8 cellular contexts compared by ENCODE assay signal in the genomic region with DNA sequence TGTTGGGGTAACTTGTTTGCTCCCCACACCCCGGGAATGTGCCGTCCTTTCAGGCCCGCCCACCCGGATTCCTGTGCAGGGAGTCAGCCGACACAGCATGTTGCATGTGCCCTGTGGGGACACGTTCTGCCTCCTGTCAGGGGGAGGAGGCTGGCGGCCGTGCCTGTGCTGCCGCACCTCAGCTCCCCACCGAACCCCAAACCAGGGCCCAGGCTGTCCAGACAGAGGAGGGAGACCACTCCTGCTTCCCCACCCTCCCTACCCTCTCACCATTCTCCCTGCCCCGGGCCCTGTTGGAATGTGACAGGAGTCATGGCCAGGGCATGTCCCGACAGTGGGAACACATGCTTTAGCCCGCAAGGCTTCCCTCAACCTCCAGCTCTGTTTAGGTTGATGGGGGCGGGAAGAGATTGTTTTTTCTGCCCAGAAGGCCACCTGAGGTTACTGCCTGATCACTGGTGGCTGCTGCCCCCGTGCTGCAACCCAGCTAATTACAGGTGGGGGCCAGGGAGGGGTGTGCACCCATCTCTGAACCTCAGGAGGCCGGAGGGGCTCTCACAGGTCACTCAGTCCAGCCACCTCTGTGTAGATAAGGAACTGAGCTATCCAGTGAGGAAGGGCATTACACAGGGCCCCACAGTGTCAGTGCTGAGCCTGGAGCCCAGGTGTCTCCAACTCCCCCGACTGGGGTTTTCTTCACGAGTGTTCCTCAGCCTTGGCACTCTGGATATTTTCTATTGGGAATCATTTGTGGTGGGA. TPM values are rescaled to one million over a fixed set of nuclear protein-coding genes. Genes with fewer than 3 reads are reported as not detected.
DNase-seq lines count a peak whose midpoint lies in the region; ATAC-seq and TF ChIP-seq lines count a peak whose summit lies in the region.

No MANE protein-coding gene starts in this region.

- CTCF ChIA-PET in AG04449 (lab: Yijun Ruan, JAX), result interaction anchor here (0.7 to 18.5 kb wide), 17 partner anchors 10 to 267 kb away, joined by 3 to 337 read pairs (median 6); a partner anchor contains a TSS

- POLR2A ChIA-PET in AG04449 (lab: Yijun Ruan, JAX), result interaction anchor here (1.3 kb wide), 1 partner anchor 19 kb away, joined by 4 read pairs; a partner anchor contains a TSS

- H3K36me3 ChIP-seq in H7 (replicated peaks; ENCODE audit: control insufficient read depth, insufficient read depth, low read length), result peaks cover 26% of the 10 kb centered on the region

- H3K27me3 ChIP-seq in H7 (ENCODE audit: control insufficient read depth, insufficient read depth, low read length), result no peaks in the 10 kb centered on the region

- peak; percentile 67 for TF ChIP-seq CTCF in AG04449 (IDR thresholded peaks at IDR 0.05; ENCODE audit: insufficient read depth, low read length, missing control alignments)

- no peak for ATAC-seq in HG02678 (IDR thresholded peaks at IDR 0.05; ENCODE audit: unreplicated experiment)

- DNase-seq in AG04449 (ENCODE audit: low read depth, low spot score), result no peak
- DNase-seq in H7, result peak; percentile 92
- peak; percentile 44 for DNase-seq in amniotic epithelial cell (ENCODE audit: low read depth)
- DNase-seq in iris pigment epithelial cell (ENCODE audit: low read depth), result peak; percentile 67
- peak; percentile 70 for DNase-seq in ureter (ENCODE audit: low spot score)
- DNase-seq in NCI-H526 (lab: John Stamatoyannopoulos, UW), result no peak
- no peak for DNase-seq in activated CD8-positive, alpha-beta memory T cell treated with anti-CD3 and anti-CD28 coated beads, Interleukin-2, amount 50 U/mL, for 48 hours

- H3K4me3 ChIP-seq in AG04449 (ENCODE audit: low read depth, low read length), result no peak overlapping the region
- H3K4me3 ChIP-seq in H7 (ENCODE audit: insufficient read depth, low read depth, low read length), result no peak overlapping the region

RNA-seq across cellular contexts. Expression of a gene that starts 13.6 kb away (rescaled TPM):
- total RNA-seq in H7 (2014; rRNA removed; shearing (Covaris generic)), result 0.26 TPM in 1 of 2 replicates, not detected in the other
- 0.57 TPM for total RNA-seq in ureter

RNA-seq across cellular contexts. Expression of a gene that starts 19.2 kb away (rescaled TPM):
- total RNA-seq in H7 (2014; rRNA removed; shearing (Covaris generic)), result 25.3 and 25.5 TPM in 2 replicates
- total RNA-seq in ureter, result 36.5 TPM

RNA-seq across cellular contexts. Expression of a gene that starts 20.2 kb away (rescaled TPM):
- total RNA-seq in H7 (2014; rRNA removed; shearing (Covaris generic)), result 92.9 and 102 TPM in 2 replicates
- 84.6 TPM for total RNA-seq in ureter

RNA-seq across cellular contexts. Expression of a gene that starts 20.3 kb away (rescaled TPM):
- 40.3 and 40.8 TPM in 2 replicates for total RNA-seq in H7 (2014; rRNA removed; shearing (Covaris generic))
- 60.4 TPM for total RNA-seq in ureter

RNA-seq across cellular contexts. Expression of a gene that starts 41.2 kb away (rescaled TPM):
- 0.33 and 0.42 TPM in 2 replicates for total RNA-seq in H7 (2014; rRNA removed; shearing (Covaris generic))
- 3.2 TPM for total RNA-seq in ureter

Comparison
In these comparisons a context has a peak if more than half of its experiments do, and no peak if none do; other contexts are left out.
1. DNase-seq: peak in H7 (single experiment), amniotic epithelial cell (single experiment), iris pigment epithelial cell (single experiment) and ureter (single experiment); none in AG04449 (single experiment), NCI-H526 (0 of 2) and activated CD8-positive, alpha-beta memory T cell treated with anti-CD3 and anti-CD28 coated beads, Interleukin-2, amount 50 U/mL, for 48 hours (single experiment).